In the genomic region with DNA sequence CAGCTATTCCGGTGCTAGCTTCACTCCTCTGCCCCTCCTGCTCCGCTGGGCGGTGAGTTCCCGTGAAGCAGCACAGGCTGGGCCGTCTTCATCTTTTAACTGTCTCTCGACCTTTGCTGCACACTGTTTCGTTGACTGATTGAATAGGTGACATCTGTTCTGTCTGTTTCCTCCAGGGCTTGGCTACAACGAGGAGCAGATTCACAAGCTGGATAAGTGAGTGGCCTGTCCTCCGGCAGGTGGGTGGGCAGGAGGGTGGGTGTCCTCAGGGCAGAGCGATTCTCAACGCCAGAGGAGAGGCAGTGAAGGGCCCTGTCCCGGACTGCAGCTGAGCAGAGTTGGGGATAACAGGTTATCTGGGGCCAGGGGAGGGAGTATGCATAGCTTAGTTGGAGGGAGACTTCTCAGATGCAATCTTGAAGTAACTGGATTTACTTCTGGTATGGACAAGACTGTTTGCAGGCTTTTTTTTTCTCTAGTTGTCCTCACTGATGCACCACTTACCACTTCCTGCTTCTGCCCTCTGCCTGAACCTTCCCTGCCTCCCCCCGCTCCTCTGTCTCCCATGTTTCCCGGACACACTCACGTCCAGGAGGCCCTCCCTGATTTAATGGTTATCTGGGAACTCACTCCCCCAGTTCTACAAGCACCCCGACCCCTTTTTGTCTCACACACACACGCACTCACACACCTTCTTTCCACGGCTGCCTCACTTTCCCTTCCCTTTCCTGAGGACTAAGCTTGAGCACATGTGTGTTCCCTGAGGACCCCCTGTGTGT, we compare ENCODE assay signal across 8 cellular contexts. TPM values are rescaled to one million over a fixed set of nuclear protein-coding genes. Genes with fewer than 3 reads are reported as not detected.
DNase-seq lines count a peak whose midpoint lies in the region; ATAC-seq and TF ChIP-seq lines count a peak whose summit lies in the region.
"Had no signal": no experiment of that assay in that cellular context is flagged by ENCODE, and none has a peak within 500 bp of the region (broad histone marks: within the 10 kb centered on the region; RNA-seq: fewer than 3 reads in every experiment).

No MANE protein-coding gene starts in this region.

- intact Hi-C loops in Calu3 (cut with micrococcal nuclease; ENCODE audit: unreplicated experiment): loop anchor here (1.0 kb wide), 1 partner anchor 92 kb away; no protein-coding TSS in a partner anchor
- intact Hi-C loops in dorsolateral prefrontal cortex (cut with DNase I): loop anchor here (1.0 to 5.0 kb wide), 3 partner anchors 92 to 421 kb away; no protein-coding TSS in a partner anchor

- H3K27me3 ChIP-seq in mesenchymal stem cell (ENCODE audit: control insufficient read depth in 1 of 2, insufficient read depth in 1 of 2, low read length in 2 of 2): no peaks in the 10 kb centered on the region
- H3K27me3 ChIP-seq in dorsolateral prefrontal cortex: no peaks in the 10 kb centered on the region
- H3K27me3 ChIP-seq: testis had no signal

- H3K9ac ChIP-seq in mesenchymal stem cell (ENCODE audit: low read length): peak overlapping the region; percentile 16

- H3K4me2 ChIP-seq in mesenchymal stem cell (ENCODE audit: low read length, poor library complexity, severe bottlenecking): no peak overlapping the region

- BruUV-seq in Calu3 (replicated peaks; lab: Mats Ljungman, UMichigan): no TSS peak

- H4K91ac ChIP-seq in mesenchymal stem cell (ENCODE audit: low read length): no peak overlapping the region

- CTCF ChIA-PET in Calu3 (lab: Charles Lee): interaction anchor here (0.5 to 2.2 kb wide), 8 partner anchors 13 to 194 kb away, joined by 3 to 18 read pairs (median 6); partner anchors contain the start of genes IKBKE and MAPKAPK2
- CTCF ChIA-PET in activated CD8-positive, alpha-beta T cell treated with anti-CD3 and anti-CD28 coated beads, Interleukin-2, amount 10 ng/mL, durations not matched to agents 7 days and 5 days (lab: Charles Lee): interaction anchor here (0.6 to 3.6 kb wide), 28 partner anchors 8 to 177 kb away, joined by 3 to 30 read pairs (median 6); partner anchors contain the start of genes DYRK3, EIF2D and IKBKE

- peaks cover 2% of the 10 kb centered on the region for H3K79me1 ChIP-seq in mesenchymal stem cell (replicated peaks; ENCODE audit: low read length, poor library complexity, severe bottlenecking)

- peak overlapping the region in 1 of 2 experiments; percentile 41 for H3K18ac ChIP-seq in mesenchymal stem cell (ENCODE audit: low read depth in 1 of 2, low read length in 2 of 2)

- no peaks in the 10 kb centered on the region for H3K27me3 Mint-ChIP-seq in Calu3 (ENCODE audit: unreplicated experiment)
- no peaks in the 10 kb centered on the region for H3K27me3 Mint-ChIP-seq in activated CD8-positive, alpha-beta T cell treated with anti-CD3 and anti-CD28 coated beads, Interleukin-2, amount 10 ng/mL, durations not matched to agents 7 days and 5 days (ENCODE audit: low read depth)

- H4K8ac ChIP-seq in mesenchymal stem cell (ENCODE audit: low read length): no peak overlapping the region

- ATAC-seq in activated CD8-positive, alpha-beta T cell treated with anti-CD3 and anti-CD28 coated beads, Interleukin-2, amount 10 ng/mL, durations not matched to agents 7 days and 5 days: no peak
- no peak for ATAC-seq in GM19395 (IDR thresholded peaks at IDR 0.05; ENCODE audit: unreplicated experiment)

- H3K36me3 Mint-ChIP-seq in Calu3 (ENCODE audit: insufficient read depth, unreplicated experiment): peaks cover 40% of the 10 kb centered on the region
- peaks cover 65% of the 10 kb centered on the region for H3K36me3 Mint-ChIP-seq in activated CD8-positive, alpha-beta T cell treated with anti-CD3 and anti-CD28 coated beads, Interleukin-2, amount 10 ng/mL, durations not matched to agents 7 days and 5 days (ENCODE audit: low read depth)

- no peak overlapping the region for H2BK5ac ChIP-seq in mesenchymal stem cell (ENCODE audit: low read depth, low read length, poor library complexity, severe bottlenecking)

- H2BK15ac ChIP-seq in mesenchymal stem cell (ENCODE audit: low read depth, poor library complexity, severe bottlenecking): no peak overlapping the region

- no peak overlapping the region for H3K4ac ChIP-seq in mesenchymal stem cell (ENCODE audit: low read depth in 1 of 2, low read length in 2 of 2)

- POLR2A ChIA-PET in activated CD8-positive, alpha-beta T cell treated with anti-CD3 and anti-CD28 coated beads, Interleukin-2, amount 10 ng/mL, durations not matched to agents 7 days and 5 days (lab: Charles Lee): interaction anchor here (1.0 to 1.8 kb wide), 4 partner anchors 12 to 92 kb away, joined by 3 to 6 read pairs (median 4); partner anchors contain the start of gene RASSF5

- H3K27ac Mint-ChIP-seq in Calu3 (ENCODE audit: unreplicated experiment): peak overlapping the region; percentile 19
- H3K27ac Mint-ChIP-seq in activated CD8-positive, alpha-beta T cell treated with anti-CD3 and anti-CD28 coated beads, Interleukin-2, amount 10 ng/mL, durations not matched to agents 7 days and 5 days: peak overlapping the region; percentile 68

- WGBS in mesenchymal stem cell: 84% methylated on average over 18 of the region's 18 CpGs

- TF ChIP-seq CTCF in Calu3 (IDR thresholded peaks at IDR 0.05; ENCODE audit: unreplicated experiment) (no peak), dorsolateral prefrontal cortex (IDR thresholded peaks at IDR 0.05 in 54 of 56, conservative IDR thresholded peaks at IDR 0.05 in 2 of 56; ENCODE audit: low read depth in 1 of 56, partially characterized antibody in 56 of 56) (no peak)

- no peak for DNase-seq in Calu3
- DNase-seq in MV-4-11 (lab: John Stamatoyannopoulos, UW): peak; percentile 61
- DNase-seq in activated CD8-positive, alpha-beta T cell treated with anti-CD3 and anti-CD28 coated beads, Interleukin-2, amount 10 ng/mL, durations not matched to agents 7 days and 5 days: no peak
- peak; percentile 43 for DNase-seq in mesenchymal stem cell
- DNase-seq in NCI-H446 treated with DMSO at 0.1 percent for 48 hours (lab: John Stamatoyannopoulos, UW): no peak
- DNase-seq in dorsolateral prefrontal cortex: no peak

- no peak overlapping the region for H3K4me3 ChIP-seq in mesenchymal stem cell (ENCODE audit: insufficient read depth in 1 of 2, low read depth in 1 of 2, low read length in 2 of 2)
- no peak overlapping the region for H3K4me3 ChIP-seq in dorsolateral prefrontal cortex
- H3K4me3 ChIP-seq: testis had no signal

- H3K9me3 Mint-ChIP-seq in Calu3 (ENCODE audit: low read depth, unreplicated experiment): no peaks in the 10 kb centered on the region
- H3K9me3 Mint-ChIP-seq in activated CD8-positive, alpha-beta T cell treated with anti-CD3 and anti-CD28 coated beads, Interleukin-2, amount 10 ng/mL, durations not matched to agents 7 days and 5 days (ENCODE audit: insufficient read depth): no peaks in the 10 kb centered on the region

- H3K4me1 Mint-ChIP-seq in Calu3 (ENCODE audit: low read depth, unreplicated experiment): peaks cover under 1% of the 10 kb centered on the region
- H3K4me1 Mint-ChIP-seq in activated CD8-positive, alpha-beta T cell treated with anti-CD3 and anti-CD28 coated beads, Interleukin-2, amount 10 ng/mL, durations not matched to agents 7 days and 5 days (ENCODE audit: low read depth): peaks cover 21% of the 10 kb centered on the region

- no peak overlapping the region for H3K27ac ChIP-seq in mesenchymal stem cell (ENCODE audit: low read length, poor library complexity, severe bottlenecking)
- H3K27ac ChIP-seq in dorsolateral prefrontal cortex: no peak overlapping the region
- H3K27ac ChIP-seq: testis had no signal

- H3K36me3 ChIP-seq in mesenchymal stem cell (ENCODE audit: control insufficient read depth in 1 of 2, insufficient read depth in 2 of 2, low read depth in 1 of 2, low read length in 2 of 2): peaks cover 59 to 66% of the 10 kb centered on the region in 2 experiments

- peaks cover 6% of the 10 kb centered on the region for H3K4me1 ChIP-seq in mesenchymal stem cell (ENCODE audit: control insufficient read depth, insufficient read depth, low read depth, low read length)

- H3K9me3 ChIP-seq in mesenchymal stem cell (ENCODE audit: control insufficient read depth, low read length): no peaks in the 10 kb centered on the region
- H3K9me3 ChIP-seq: testis had no signal

- no peak overlapping the region for H2BK120ac ChIP-seq in mesenchymal stem cell (ENCODE audit: low read depth, low read length)

- H2AK5ac ChIP-seq in mesenchymal stem cell (ENCODE audit: low read length, severe bottlenecking): no peak overlapping the region

- H2AFZ ChIP-seq in mesenchymal stem cell (ENCODE audit: low read depth, low read length): no peak overlapping the region

- H3K23ac ChIP-seq in mesenchymal stem cell (ENCODE audit: low read length in 2 of 2): no peak overlapping the region

- no peak overlapping the region for H3K4me3 Mint-ChIP-seq in Calu3 (ENCODE audit: low read depth, unreplicated experiment)
- H3K4me3 Mint-ChIP-seq in activated CD8-positive, alpha-beta T cell treated with anti-CD3 and anti-CD28 coated beads, Interleukin-2, amount 10 ng/mL, durations not matched to agents 7 days and 5 days: no peak overlapping the region

- no peak overlapping the region for H2BK12ac ChIP-seq in mesenchymal stem cell (ENCODE audit: low read length in 2 of 2)

- H3K14ac ChIP-seq in mesenchymal stem cell (ENCODE audit: low read length in 2 of 2): no peak overlapping the region

RNA-seq across cellular contexts. Expression of gene RASSF5, which starts 16.5 kb away (rescaled TPM):
- total RNA-seq in Calu3 (2022) (6.1 and 6.5 TPM in 2 replicates), dorsolateral prefrontal cortex (10 to 100 TPM in 118 of 120 experiments, 1 to 10 TPM in 2; 7.5 to 31.8 (median 17.5) TPM)
- total RNA-seq in activated CD8-positive, alpha-beta T cell treated with anti-CD3 and anti-CD28 coated beads, Interleukin-2, amount 10 ng/mL, durations not matched to agents 7 days and 5 days: 100 to 1,000 TPM; 192 to 195 TPM
- 0.93 TPM for polyA plus RNA-seq in mesenchymal stem cell (2013, experiment 1 of 2)
- 1.2 TPM for polyA plus RNA-seq in mesenchymal stem cell (2013, experiment 2 of 2)

RNA-seq across cellular contexts. Expression of gene IKBKE, which starts 20.6 kb away (rescaled TPM):
- total RNA-seq in Calu3 (2022) (35.5 and 47.5 TPM in 2 replicates), dorsolateral prefrontal cortex (1 to 10 TPM; 1.3 to 8.1 (median 3.2) TPM)
- 10 to 100 TPM; 68.3 to 70.1 TPM for total RNA-seq in activated CD8-positive, alpha-beta T cell treated with anti-CD3 and anti-CD28 coated beads, Interleukin-2, amount 10 ng/mL, durations not matched to agents 7 days and 5 days
- 15.5 TPM for polyA plus RNA-seq in mesenchymal stem cell (2013, experiment 1 of 2)
- 15.3 TPM for polyA plus RNA-seq in mesenchymal stem cell (2013, experiment 2 of 2)

Comparison
In these comparisons a context has a peak if more than half of its experiments do, and no peak if none do; other contexts are left out.
1. DNase-seq: peak in MV-4-11 (single experiment) and mesenchymal stem cell (single experiment); none in Calu3 (single experiment), activated CD8-positive, alpha-beta T cell treated with anti-CD3 and anti-CD28 coated beads, Interleukin-2, amount 10 ng/mL, durations not matched to agents 7 days and 5 days (single experiment), NCI-H446 treated with DMSO at 0.1 percent for 48 hours (single experiment) and dorsolateral prefrontal cortex (0 of 10).
2. RNA of gene RASSF5, which starts 16.5 kb away (total RNA-seq): 192 to 195 TPM in activated CD8-positive, alpha-beta T cell treated with anti-CD3 and anti-CD28 coated beads, Interleukin-2, amount 10 ng/mL, durations not matched to agents 7 days and 5 days; 7.5 to 31.8 TPM in dorsolateral prefrontal cortex and 6.1 to 6.5 TPM in Calu3; every median in the first group is over 4 times any median in the second.